15 cellular contexts compared by ENCODE assay signal in genomic region chr19:44591340-44591993, GRCh38. TPM values are rescaled to one million over a fixed set of nuclear protein-coding genes. Genes with fewer than 3 reads are reported as not detected.
"Had no signal": no experiment of that assay in that cellular context is flagged by ENCODE, and none has a peak within 500 bp of the region (broad histone marks: within the 10 kb centered on the region; RNA-seq: fewer than 3 reads in every experiment).

No MANE protein-coding gene starts in this region.

RNA-seq across cellular contexts. Expression of gene IGSF23, which starts 21.9 kb away (rescaled TPM):
- total RNA-seq: cerebellum; esophagus squamous epithelium; kidney; lower leg skin; lung microvascular endothelial cell; mucosa of gallbladder; naive thymus-derived CD4-positive, alpha-beta T cell; osteoblast; prostate gland; right cardiac atrium; sigmoid colon; skeletal muscle tissue; spleen; upper lobe of right lung; uterus had no signal
- polyA plus RNA-seq: naive thymus-derived CD4-positive, alpha-beta T cell; right cardiac atrium; sigmoid colon; spleen had no signal
